In genomic region chr21:21464691-21465090, GRCh38 we compare ENCODE assay signal across 33 cellular contexts.
"Had no signal": no experiment of that assay in that cellular context is flagged by ENCODE, and none has a peak within 500 bp of the region (broad histone marks: within the 10 kb centered on the region; RNA-seq: fewer than 3 reads in every experiment).

No MANE protein-coding gene starts in this region.

- H3K27ac Mint-ChIP-seq: activated B cell treated with CpG ODN at 0.5 μM for 24 hours; activated CD4-positive, alpha-beta memory T cell treated with anti-CD3 and anti-CD28 coated beads for 36 hours; activated CD4-positive, alpha-beta T cell treated with anti-CD3 and anti-CD28 coated beads, Interleukin-2, amount 10 ng/mL, durations not matched to agents 24 days and 14 days; activated CD8-positive, alpha-beta T cell treated with anti-CD3 and anti-CD28 coated beads for 36 hours; activated naive CD4-positive, alpha-beta T cell treated with anti-CD3 and anti-CD28 coated beads for 36 hours; activated naive CD4-positive, alpha-beta T cell treated with anti-CD3 and anti-CD28 coated beads, Interleukin-2, amount 50 U/mL, for 72 hours; activated naive CD8-positive, alpha-beta T cell treated with anti-CD3 and anti-CD28 coated beads for 36 hours; activated T-cell treated with anti-CD3 and anti-CD28 coated beads, Interleukin-2, amount 50 U/mL, for 72 hours; activated T-helper 1 cell treated with anti-CD3 and anti-CD28 coated beads, Interleukin-12 subunit alpha, Interleukin-12 subunit beta, Interleukin-2, Interleukin-4 antibody, amounts not matched to agents 30 ng/mL and 10 ng/mL and 1 ng/mL, durations not matched to agents 14 hours and 24 hours and 36 hours; activated T-helper 17 cell treated with anti-CD3 and anti-CD28 coated beads, Interleukin-2, amount 50 U/mL, for 72 hours; brain; T-helper 1 cell treated with Interleukin-12 subunit alpha and Interleukin-12 subunit beta and Interleukin-4 antibody, amounts not matched to agents 30 μg/mL and 1 μg/mL, for 36 hours; T-helper 2 cell treated with Interferon-gamma antibody and Interleukin-4, amounts not matched to agents 5 μg/mL and 100 μg/mL, for 36 hours had no signal

- H3K27me3 Mint-ChIP-seq: activated B cell treated with CpG ODN at 0.5 μM for 24 hours; activated CD4-positive, alpha-beta memory T cell treated with anti-CD3 and anti-CD28 coated beads for 36 hours; activated CD4-positive, alpha-beta T cell treated with anti-CD3 and anti-CD28 coated beads, Interleukin-2, amount 10 ng/mL, durations not matched to agents 24 days and 14 days; activated CD8-positive, alpha-beta T cell treated with anti-CD3 and anti-CD28 coated beads for 36 hours; activated naive CD8-positive, alpha-beta T cell treated with anti-CD3 and anti-CD28 coated beads for 36 hours; activated T-helper 17 cell treated with anti-CD3 and anti-CD28 coated beads, Interleukin-2, amount 50 U/mL, for 72 hours; brain; central memory CD8-positive, alpha-beta T cell had no signal

- H3K9me3 Mint-ChIP-seq: activated CD4-positive, alpha-beta T cell treated with anti-CD3 and anti-CD28 coated beads, Interleukin-2, amount 10 ng/mL, durations not matched to agents 24 days and 14 days; activated naive CD4-positive, alpha-beta T cell treated with anti-CD3 and anti-CD28 coated beads for 36 hours; activated naive CD8-positive, alpha-beta T cell treated with anti-CD3 and anti-CD28 coated beads for 36 hours; activated T-helper 1 cell treated with anti-CD3 and anti-CD28 coated beads, Interleukin-12 subunit alpha, Interleukin-12 subunit beta, Interleukin-2, Interleukin-4 antibody, amounts not matched to agents 30 ng/mL and 10 ng/mL and 1 ng/mL, durations not matched to agents 14 hours and 24 hours and 36 hours; brain; T-helper 1 cell treated with Interleukin-12 subunit alpha and Interleukin-12 subunit beta and Interleukin-4 antibody, amounts not matched to agents 30 μg/mL and 1 μg/mL, for 36 hours had no signal

- DNase-seq: activated B cell treated with CpG ODN at 0.5 μM for 24 hours; activated CD4-positive, alpha-beta memory T cell treated with anti-CD3 and anti-CD28 coated beads for 36 hours; activated CD4-positive, alpha-beta T cell treated with anti-CD3 and anti-CD28 coated beads for 4 hours; activated CD4-positive, alpha-beta T cell treated with anti-CD3 and anti-CD28 coated beads, Interleukin-2, amount 10 ng/mL, durations not matched to agents 24 days and 14 days; activated CD4-positive, alpha-beta T cell treated with anti-CD3 and anti-CD28 coated beads, Interleukin-2, amount 50 U/mL, for 1 hour; activated CD4-positive, alpha-beta T cell treated with anti-CD3 and anti-CD28 coated beads, Interleukin-2, amount 50 U/mL, for 4 hours; activated CD4-positive, CD25-positive, alpha-beta regulatory T cell treated with anti-CD3 and anti-CD28 coated beads, Interleukin-2, amount 50 U/mL, for 72 hours; activated CD8-positive, alpha-beta memory T cell treated with anti-CD3 and anti-CD28 coated beads, Interleukin-2, amount 50 U/mL, for 4 hours; activated CD8-positive, alpha-beta T cell treated with anti-CD3 and anti-CD28 coated beads for 36 hours; activated effector memory CD4-positive, alpha-beta T cell treated with anti-CD3 and anti-CD28 coated beads, Interleukin-2, amount 50 U/mL, for 16 hours; activated gamma-delta T cell treated with Interleukin-2 at 50 U/mL for 16 hours; activated naive CD4-positive, alpha-beta T cell; activated naive CD4-positive, alpha-beta T cell treated with anti-CD3 and anti-CD28 coated beads for 36 hours; activated naive CD4-positive, alpha-beta T cell treated with anti-CD3 and anti-CD28 coated beads, Interleukin-2, amount 50 U/mL, for 16 hours; activated naive CD8-positive, alpha-beta T cell treated with anti-CD3 and anti-CD28 coated beads for 36 hours; activated T-cell treated with anti-CD3 and anti-CD28 coated beads for 4 hours; activated T-cell treated with anti-CD3 and anti-CD28 coated beads, Interleukin-2, amount 50 U/mL, for 1 hour; activated T-cell treated with anti-CD3 and anti-CD28 coated beads, Interleukin-2, amount 50 U/mL, for 4 hours; activated T-cell treated with anti-CD3 and anti-CD28 coated beads, Interleukin-2, amount 50 U/mL, for 72 hours; adrenal gland; amniotic stem cell; aorta; caudate nucleus; cerebellar nuclear complex; T-helper 2 cell; T-helper 9 cell had no signal

- H3K4me3 Mint-ChIP-seq: activated B cell treated with CpG ODN at 0.5 μM for 24 hours; activated CD4-positive, alpha-beta memory T cell treated with anti-CD3 and anti-CD28 coated beads for 36 hours; activated CD4-positive, alpha-beta T cell treated with anti-CD3 and anti-CD28 coated beads, Interleukin-2, amount 10 ng/mL, durations not matched to agents 24 days and 14 days; activated CD8-positive, alpha-beta T cell treated with anti-CD3 and anti-CD28 coated beads for 36 hours; activated naive CD4-positive, alpha-beta T cell treated with anti-CD3 and anti-CD28 coated beads for 36 hours; activated naive CD8-positive, alpha-beta T cell treated with anti-CD3 and anti-CD28 coated beads for 36 hours; activated T-cell treated with anti-CD3 and anti-CD28 coated beads, Interleukin-2, amount 50 U/mL, for 4 hours; activated T-cell treated with anti-CD3 and anti-CD28 coated beads, Interleukin-2, amount 50 U/mL, for 72 hours; activated T-helper 1 cell treated with anti-CD3 and anti-CD28 coated beads, Interleukin-12 subunit alpha, Interleukin-12 subunit beta, Interleukin-2, Interleukin-4 antibody, amounts not matched to agents 30 ng/mL and 10 ng/mL and 1 ng/mL, durations not matched to agents 14 hours and 24 hours and 36 hours; activated T-helper 17 cell treated with anti-CD3 and anti-CD28 coated beads, Interleukin-2, amount 50 U/mL, for 72 hours; brain; central memory CD8-positive, alpha-beta T cell; T-helper 1 cell treated with Interleukin-12 subunit alpha and Interleukin-12 subunit beta and Interleukin-4 antibody, amounts not matched to agents 30 μg/mL and 1 μg/mL, for 36 hours; T-helper 2 cell treated with Interferon-gamma antibody and Interleukin-4, amounts not matched to agents 5 μg/mL and 100 μg/mL, for 36 hours had no signal

- ATAC-seq: activated CD8-positive, alpha-beta T cell treated with anti-CD3 and anti-CD28 coated beads for 36 hours; activated naive CD4-positive, alpha-beta T cell treated with anti-CD3 and anti-CD28 coated beads, Interleukin-2, amount 50 U/mL, for 72 hours; activated T-cell treated with anti-CD3 and anti-CD28 coated beads, Interleukin-2, amount 50 U/mL, for 4 hours; activated T-cell treated with anti-CD3 and anti-CD28 coated beads, Interleukin-2, amount 50 U/mL, for 72 hours; activated T-helper 17 cell treated with anti-CD3 and anti-CD28 coated beads, Interleukin-2, amount 50 U/mL, for 72 hours had no signal

- H3K4me1 Mint-ChIP-seq: activated B cell treated with CpG ODN at 0.5 μM for 24 hours; activated CD4-positive, alpha-beta T cell treated with anti-CD3 and anti-CD28 coated beads, Interleukin-2, amount 10 ng/mL, durations not matched to agents 24 days and 14 days; activated naive CD8-positive, alpha-beta T cell treated with anti-CD3 and anti-CD28 coated beads for 36 hours; activated T-helper 17 cell treated with anti-CD3 and anti-CD28 coated beads, Interleukin-2, amount 50 U/mL, for 72 hours; central memory CD8-positive, alpha-beta T cell had no signal

- H3K36me3 Mint-ChIP-seq: activated CD4-positive, alpha-beta memory T cell treated with anti-CD3 and anti-CD28 coated beads for 36 hours; activated naive CD4-positive, alpha-beta T cell treated with anti-CD3 and anti-CD28 coated beads, Interleukin-2, amount 50 U/mL, for 72 hours; activated naive CD8-positive, alpha-beta T cell treated with anti-CD3 and anti-CD28 coated beads for 36 hours; brain had no signal
